ENCODE assay signal across 26 cellular contexts in genomic region chr19:35329323-35329722, GRCh38. TPM values are rescaled to one million over a fixed set of nuclear protein-coding genes. Genes with fewer than 3 reads are reported as not detected.
DNase-seq lines count a peak whose midpoint lies in the region; ATAC-seq and TF ChIP-seq lines count a peak whose summit lies in the region.
"Had no signal": no experiment of that assay in that cellular context is flagged by ENCODE, and none has a peak within 500 bp of the region (broad histone marks: within the 10 kb centered on the region; RNA-seq: fewer than 3 reads in every experiment).

No MANE protein-coding gene starts in this region.

- ATAC-seq in natural killer cell treated with Interleukin-12 subunit alpha and Interleukin-12 subunit beta and Interleukin-15 and Interleukin-18, amount 100 ng/mL, for 72 hours, result peak in 1 of 2 donors; percentile 27
- no peak for ATAC-seq in natural killer cell
- ATAC-seq in HG03175 (IDR thresholded peaks at IDR 0.05; ENCODE audit: unreplicated experiment), result peak; percentile 7
- no peak for ATAC-seq in HG03565 (IDR thresholded peaks at IDR 0.05; ENCODE audit: unreplicated experiment)
- ATAC-seq in HG03442 (IDR thresholded peaks at IDR 0.05; ENCODE audit: unreplicated experiment), result no peak
- ATAC-seq in GM18873 (IDR thresholded peaks at IDR 0.05; ENCODE audit: low FRiP score, unreplicated experiment), result no peak
- ATAC-seq: K562 had no signal

- H3K4me3 Mint-ChIP-seq in natural killer cell treated with Interleukin-12 subunit alpha and Interleukin-12 subunit beta and Interleukin-15 and Interleukin-18, amount 100 ng/mL, for 72 hours, result peak overlapping the region; percentile 40
- H3K4me3 Mint-ChIP-seq in natural killer cell, result no peak overlapping the region
- H3K4me3 Mint-ChIP-seq in activated naive CD8-positive, alpha-beta T cell treated with anti-CD3 and anti-CD28 coated beads for 36 hours, result peak overlapping the region; percentile 30
- H3K4me3 Mint-ChIP-seq: CD4-positive, alpha-beta T cell; neural progenitor cell; T-helper 2 cell treated with Interferon-gamma antibody and Interleukin-4, amounts not matched to agents 5 μg/mL and 100 μg/mL, for 36 hours had no signal

- no peaks in the 10 kb centered on the region for H3K36me3 Mint-ChIP-seq in natural killer cell treated with Interleukin-12 subunit alpha and Interleukin-12 subunit beta and Interleukin-15 and Interleukin-18, amount 100 ng/mL, for 72 hours
- no peaks in the 10 kb centered on the region for H3K36me3 Mint-ChIP-seq in natural killer cell
- H3K36me3 Mint-ChIP-seq in activated naive CD8-positive, alpha-beta T cell treated with anti-CD3 and anti-CD28 coated beads for 36 hours, result no peaks in the 10 kb centered on the region
- H3K36me3 Mint-ChIP-seq: neural progenitor cell had no signal

- intact Hi-C loops in natural killer cell (cut with micrococcal nuclease), result no loop called here

- H3K4me1 Mint-ChIP-seq in natural killer cell treated with Interleukin-12 subunit alpha and Interleukin-12 subunit beta and Interleukin-15 and Interleukin-18, amount 100 ng/mL, for 72 hours (ENCODE audit: low read depth in 2 of 2), result peaks cover 13 to 18% of the 10 kb centered on the region in 2 donors
- no peaks in the 10 kb centered on the region for H3K4me1 Mint-ChIP-seq in natural killer cell
- H3K4me1 Mint-ChIP-seq in activated naive CD8-positive, alpha-beta T cell treated with anti-CD3 and anti-CD28 coated beads for 36 hours, result peaks cover 17% of the 10 kb centered on the region
- H3K4me1 Mint-ChIP-seq: neural progenitor cell had no signal

- no peak for TF ChIP-seq CTCF in natural killer cell (IDR thresholded peaks at IDR 0.05)

- no peak for DNase-seq in natural killer cell treated with Interleukin-12 subunit alpha and Interleukin-12 subunit beta and Interleukin-15 and Interleukin-18, amount 100 ng/mL, for 72 hours (ENCODE audit: low spot score)
- DNase-seq in natural killer cell, result no peak
- no peak for DNase-seq in activated naive CD8-positive, alpha-beta T cell treated with anti-CD3 and anti-CD28 coated beads for 36 hours
- no peak for DNase-seq in stimulated activated CD4-positive, alpha-beta T cell treated with anti-CD3 and anti-CD28 coated beads, Interleukin-4, amount 100 ng/mL, for 24 hours
- DNase-seq: activated CD4-positive, CD25-positive, alpha-beta regulatory T cell; activated gamma-delta T cell; amniotic stem cell; caudate nucleus; CD4-positive, alpha-beta T cell; DMS79; GM23248; mesendoderm; NCI-H526 had no signal

- H3K27ac Mint-ChIP-seq in natural killer cell treated with Interleukin-12 subunit alpha and Interleukin-12 subunit beta and Interleukin-15 and Interleukin-18, amount 100 ng/mL, for 72 hours, result peak overlapping the region in 1 of 2 donors; percentile 78
- H3K27ac Mint-ChIP-seq in natural killer cell, result no peak overlapping the region
- no peak overlapping the region for H3K27ac Mint-ChIP-seq in activated naive CD8-positive, alpha-beta T cell treated with anti-CD3 and anti-CD28 coated beads for 36 hours
- H3K27ac Mint-ChIP-seq: CD4-positive, alpha-beta T cell; neural progenitor cell; T-helper 2 cell treated with Interferon-gamma antibody and Interleukin-4, amounts not matched to agents 5 μg/mL and 100 μg/mL, for 36 hours had no signal

- no peaks in the 10 kb centered on the region for H3K9me3 Mint-ChIP-seq in natural killer cell treated with Interleukin-12 subunit alpha and Interleukin-12 subunit beta and Interleukin-15 and Interleukin-18, amount 100 ng/mL, for 72 hours
- no peaks in the 10 kb centered on the region for H3K9me3 Mint-ChIP-seq in natural killer cell
- H3K9me3 Mint-ChIP-seq in activated naive CD8-positive, alpha-beta T cell treated with anti-CD3 and anti-CD28 coated beads for 36 hours, result no peaks in the 10 kb centered on the region
- H3K9me3 Mint-ChIP-seq: CD4-positive, alpha-beta T cell; neural progenitor cell; T-helper 2 cell treated with Interferon-gamma antibody and Interleukin-4, amounts not matched to agents 5 μg/mL and 100 μg/mL, for 36 hours had no signal

- H3K27me3 Mint-ChIP-seq in natural killer cell treated with Interleukin-12 subunit alpha and Interleukin-12 subunit beta and Interleukin-15 and Interleukin-18, amount 100 ng/mL, for 72 hours, result peaks cover 27 to 38% of the 10 kb centered on the region in 2 donors
- H3K27me3 Mint-ChIP-seq in natural killer cell (ENCODE audit: low read depth in 2 of 2), result peaks cover 15 to 28% of the 10 kb centered on the region in 2 donors
- peaks cover 9% of the 10 kb centered on the region for H3K27me3 Mint-ChIP-seq in activated naive CD8-positive, alpha-beta T cell treated with anti-CD3 and anti-CD28 coated beads for 36 hours

RNA-seq across cellular contexts. Expression of gene CD22, which starts 0.3 kb away (rescaled TPM):
- total RNA-seq in natural killer cell treated with Interleukin-12 subunit alpha and Interleukin-12 subunit beta and Interleukin-15 and Interleukin-18, amount 100 ng/mL, for 72 hours, result 10 to 100 TPM in 1 of 2 donors, 1 to 10 TPM in 1; 1.1 to 15.0 TPM
- 1 to 10 TPM; 4.3 to 7.0 (median 6.0) TPM for total RNA-seq in natural killer cell
- total RNA-seq in activated naive CD8-positive, alpha-beta T cell treated with anti-CD3 and anti-CD28 coated beads for 36 hours, result 1 to 10 TPM; 3.0 to 3.2 TPM
- total RNA-seq: frontal cortex, GM23248, pulmonary artery endothelial cell had no signal

RNA-seq across cellular contexts. Expression of gene FFAR1, which starts 18.4 kb away (rescaled TPM):
- under 1 TPM; 0.19 to 0.36 TPM for total RNA-seq in natural killer cell treated with Interleukin-12 subunit alpha and Interleukin-12 subunit beta and Interleukin-15 and Interleukin-18, amount 100 ng/mL, for 72 hours
- total RNA-seq in natural killer cell, result under 1 TPM in 2 of 3 donors, not detected in 1; 0.30 to 0.47 TPM
- under 1 TPM in 1 of 2 experiments, not detected in 1; 0.08 TPM for total RNA-seq in activated naive CD8-positive, alpha-beta T cell treated with anti-CD3 and anti-CD28 coated beads for 36 hours
- total RNA-seq: CD4-positive, alpha-beta T cell; frontal cortex; GM23248; K562; pulmonary artery endothelial cell; SJSA1 had no signal

RNA-seq across cellular contexts. Expression of gene FFAR3, which starts 28.9 kb away (rescaled TPM):
- under 1 TPM in 1 of 2 donors, not detected in 1; 0.62 TPM for total RNA-seq in natural killer cell treated with Interleukin-12 subunit alpha and Interleukin-12 subunit beta and Interleukin-15 and Interleukin-18, amount 100 ng/mL, for 72 hours
- 1 to 10 TPM in 1 of 3 donors, under 1 TPM in 1, not detected in 1; 0.92 to 2.7 TPM for total RNA-seq in natural killer cell
- 1 to 10 TPM; 1.2 to 1.3 TPM for total RNA-seq in activated naive CD8-positive, alpha-beta T cell treated with anti-CD3 and anti-CD28 coated beads for 36 hours
- total RNA-seq: CD4-positive, alpha-beta T cell; epithelial cell of proximal tubule; frontal cortex; GM23248; K562; kidney epithelial cell; pulmonary artery endothelial cell; SJSA1 had no signal

RNA-seq across cellular contexts. Expression of gene MAG, which starts 37.4 kb away (rescaled TPM):
- total RNA-seq in natural killer cell treated with Interleukin-12 subunit alpha and Interleukin-12 subunit beta and Interleukin-15 and Interleukin-18, amount 100 ng/mL, for 72 hours, result under 1 TPM in 1 of 2 donors, not detected in 1; 0.38 TPM
- not detected for total RNA-seq in natural killer cell
- total RNA-seq in activated naive CD8-positive, alpha-beta T cell treated with anti-CD3 and anti-CD28 coated beads for 36 hours, result under 1 TPM; 0.20 to 0.29 TPM
- total RNA-seq: CD4-positive, alpha-beta T cell; epithelial cell of proximal tubule; frontal cortex; GM23248; pulmonary artery endothelial cell had no signal

RNA-seq across cellular contexts. Expression of gene GPR42, which starts 41.5 kb away (rescaled TPM):
- under 1 TPM in 1 of 2 donors, not detected in 1; 0.56 TPM for total RNA-seq in natural killer cell treated with Interleukin-12 subunit alpha and Interleukin-12 subunit beta and Interleukin-15 and Interleukin-18, amount 100 ng/mL, for 72 hours
- 1 to 10 TPM in 1 of 3 donors, under 1 TPM in 1, not detected in 1; 0.19 to 1.5 TPM for total RNA-seq in natural killer cell
- under 1 TPM in 1 of 2 experiments, not detected in 1; 0.16 TPM for total RNA-seq in activated naive CD8-positive, alpha-beta T cell treated with anti-CD3 and anti-CD28 coated beads for 36 hours
- total RNA-seq: epithelial cell of proximal tubule, frontal cortex, GM23248, K562, kidney epithelial cell, pulmonary artery endothelial cell, SJSA1, tibial nerve had no signal
